8 cellular contexts compared by ENCODE assay signal in the genomic region with DNA sequence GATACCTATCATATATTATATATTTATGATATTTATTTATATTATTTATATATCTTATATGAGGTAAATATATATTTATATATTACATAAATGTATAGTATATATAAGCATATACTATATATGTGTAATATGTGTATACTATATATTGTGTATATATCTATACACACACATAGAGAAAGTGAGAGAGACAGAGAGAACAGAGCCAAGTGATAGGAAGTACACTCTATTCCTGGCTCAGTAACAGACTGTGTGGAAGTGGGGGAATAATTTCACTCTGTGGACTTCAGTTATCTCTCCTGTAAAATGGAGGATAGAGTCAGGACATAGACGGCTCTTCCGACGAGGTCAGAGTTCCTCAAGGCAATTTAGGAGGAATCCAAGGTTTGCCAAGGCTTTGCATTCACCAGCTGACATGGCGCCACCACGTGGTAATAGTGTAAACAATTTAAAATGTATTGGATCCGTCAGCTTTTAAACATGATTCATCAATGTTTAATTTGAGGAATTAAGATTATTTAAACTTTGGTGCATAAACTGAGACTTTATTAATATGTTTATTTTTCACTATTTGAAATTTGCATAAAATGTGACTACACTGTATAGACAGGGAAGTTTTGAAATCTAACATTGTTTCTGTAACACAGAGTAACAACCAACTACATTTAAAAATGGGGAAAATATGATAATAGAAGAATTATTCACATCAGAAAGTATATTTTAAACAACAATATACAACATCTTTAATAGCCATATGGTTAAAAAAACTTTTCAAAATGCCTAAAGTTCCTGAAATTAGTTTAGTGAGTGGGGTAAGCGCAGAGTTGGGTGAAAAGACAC.
DNase-seq lines count a peak whose midpoint lies in the region; ATAC-seq and TF ChIP-seq lines count a peak whose summit lies in the region.

No MANE protein-coding gene starts in this region.

- no peaks in the 10 kb centered on the region for H3K4me1 ChIP-seq in KMS-11 (ENCODE audit: low read depth, poor library complexity, severe bottlenecking)
- no peaks in the 10 kb centered on the region for H3K4me1 ChIP-seq in mammary epithelial cell (ENCODE audit: insufficient read depth, low read length)

- H3K36me3 ChIP-seq in KMS-11 (ENCODE audit: insufficient read depth), result no peaks in the 10 kb centered on the region
- no peaks in the 10 kb centered on the region for H3K36me3 ChIP-seq in mammary epithelial cell (ENCODE audit: insufficient read depth, low read length)

- CTCF ChIA-PET in mammary epithelial cell (lab: Charles Lee; ENCODE audit: low non-redundant PET), result no interaction called here

- H3K4me2 ChIP-seq in KMS-11 (no peak overlapping the region), mammary epithelial cell (ENCODE audit: insufficient read depth, low read depth, low read length) (peak overlapping the region; percentile 49)

- H3K27ac ChIP-seq in KMS-11 (no peak overlapping the region), mammary epithelial cell (ENCODE audit: insufficient read depth, low read depth, low read length) (no peak overlapping the region)

- TF ChIP-seq CTCF in KMS-11 (conservative IDR thresholded peaks at IDR 0.05; ENCODE audit: low read depth, low read length) (peak; percentile 85), mammary epithelial cell (conservative IDR thresholded peaks at IDR 0.05 in 1 of 2, IDR thresholded peaks at IDR 0.05 in 1 of 2; ENCODE audit: extremely low read depth in 1 of 2, insufficient read depth in 1 of 2, low read depth in 1 of 2, low read length in 2 of 2) (peak; percentile 53 to 70)

- H3K27me3 ChIP-seq in KMS-11 (ENCODE audit: insufficient read depth, low read depth), result no peaks in the 10 kb centered on the region
- no peaks in the 10 kb centered on the region for H3K27me3 ChIP-seq in mammary epithelial cell (ENCODE audit: insufficient read depth, low read length)

- DNase-seq in DMS53 treated with DMSO at 0.1 percent for 48 hours (lab: John Stamatoyannopoulos, UW; ENCODE audit: unreplicated experiment) (peak; percentile 44), SKM-1 treated with dmso at 0.1 percent for 144 hours (lab: John Stamatoyannopoulos, UW; ENCODE audit: unreplicated experiment) (peak; percentile 30), mammary epithelial cell (peak; percentile 62), left lobe of liver (ENCODE audit: low spot score) (peak; percentile 49), NCI-H1694 (lab: John Stamatoyannopoulos, UW) (no peak)
- DNase-seq in stimulated activated CD8-positive, alpha-beta memory T cell treated with anti-CD3 and anti-CD28 coated beads, Interleukin-7, amount 100 ng/mL, for 24 hours (ENCODE audit: low read depth), result peak; percentile 16

- H3K4me3 ChIP-seq in KMS-11 (IDR thresholded peaks at IDR 0.05; ENCODE audit: insufficient read depth, low read depth, low read length) (no peak overlapping the region), mammary epithelial cell (replicated peaks in 1 of 3; ENCODE audit: insufficient read depth in 1 of 3, low read depth in 2 of 3, low read length in 3 of 3) (peak overlapping the region in 1 of 3 experiments; percentile 6)

- H4K20me1 ChIP-seq in KMS-11 (ENCODE audit: insufficient read depth) (no peaks in the 10 kb centered on the region), mammary epithelial cell (ENCODE audit: insufficient read depth, low read length) (no peaks in the 10 kb centered on the region)

- no peaks in the 10 kb centered on the region for H3K79me2 ChIP-seq in KMS-11 (ENCODE audit: insufficient read depth, low read depth)
- no peaks in the 10 kb centered on the region for H3K79me2 ChIP-seq in mammary epithelial cell (ENCODE audit: insufficient read depth, low read length)

- in situ Hi-C loops in mammary epithelial cell (cut with MboI; ENCODE audit: low sequenced_read_pairs in 2 of 2), result no loop called here

- intact Hi-C loops in mammary epithelial cell (cut with micrococcal nuclease), result loop anchor here (1.0 to 2.0 kb wide), 5 partner anchors 43 to 338 kb away; no protein-coding TSS in a partner anchor

- ATAC-seq in GM19463 (IDR thresholded peaks at IDR 0.05; ENCODE audit: unreplicated experiment) (peak; percentile 74), left lobe of liver (peak; percentile 87)

- WGBS in mammary epithelial cell (ENCODE audit: low coverage, missing lambda C conversion rate), result 14% methylated on average over 7 of the region's 7 CpGs

- H2AFZ ChIP-seq in KMS-11 (ENCODE audit: low read depth) (no peak overlapping the region), mammary epithelial cell (ENCODE audit: low read depth, low read length) (peak overlapping the region; percentile 82)

- BruUV-seq in mammary epithelial cell (replicated peaks; lab: Mats Ljungman, UMichigan), result no TSS peak

- no peak overlapping the region for H3K9ac ChIP-seq in KMS-11
- H3K9ac ChIP-seq in mammary epithelial cell (ENCODE audit: insufficient read depth, low read length), result no peak overlapping the region

- no peaks in the 10 kb centered on the region for H3K9me3 ChIP-seq in mammary epithelial cell (replicated peaks; ENCODE audit: insufficient read depth, low read length)

- dilution Hi-C loops in mammary epithelial cell (cut with HindIII; ENCODE audit: low sequenced_read_pairs), result no loop called here
